ENCODE assay signal across 13 cellular contexts in the genomic region with DNA sequence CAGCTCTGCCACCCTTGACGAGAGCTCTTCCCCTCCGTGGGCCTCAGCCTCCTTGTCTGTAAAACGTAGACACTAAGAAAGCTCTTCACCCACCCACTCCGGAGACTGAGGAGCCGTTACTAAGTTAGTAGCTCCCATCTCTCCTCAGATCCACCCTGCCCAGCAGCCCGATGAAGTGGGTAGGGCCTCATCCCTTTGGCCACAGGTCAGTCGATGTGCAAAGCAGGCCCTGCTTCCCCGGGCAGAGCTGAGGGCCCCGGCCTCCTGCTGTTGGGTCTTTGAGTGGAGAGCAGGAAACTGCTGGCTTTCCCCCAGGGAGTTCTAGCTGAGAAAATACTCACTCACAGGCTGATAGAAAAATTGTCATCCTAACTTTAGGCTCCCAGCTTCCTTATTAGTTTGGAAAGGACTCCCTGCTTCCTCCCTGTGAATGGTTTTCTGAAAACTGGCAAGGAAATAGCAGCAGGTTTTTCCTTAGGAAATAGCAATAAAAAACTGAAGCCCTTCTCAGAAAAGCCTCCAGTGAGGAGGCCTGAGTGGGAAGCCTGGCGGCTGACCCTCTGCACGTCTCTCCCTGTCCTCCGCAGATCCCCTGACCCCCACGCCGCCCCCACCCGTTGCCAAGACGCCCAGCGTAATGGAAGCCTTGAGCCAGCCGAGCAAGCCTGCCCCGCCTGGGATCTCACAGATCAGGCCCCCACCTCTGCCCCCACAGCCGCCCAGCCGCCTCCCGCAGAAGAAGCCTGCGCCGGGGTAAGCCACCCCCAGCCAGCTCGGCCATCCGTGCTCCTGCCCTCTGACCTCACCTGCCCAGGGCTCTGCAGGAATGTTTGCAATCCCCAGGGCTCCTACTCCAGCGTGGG. TPM values are rescaled to one million over a fixed set of nuclear protein-coding genes. Genes with fewer than 3 reads are reported as not detected.
DNase-seq lines count a peak whose midpoint lies in the region; ATAC-seq and TF ChIP-seq lines count a peak whose summit lies in the region.
"Had no signal": no experiment of that assay in that cellular context is flagged by ENCODE, and none has a peak within 500 bp of the region (broad histone marks: within the 10 kb centered on the region; RNA-seq: fewer than 3 reads in every experiment).

No MANE protein-coding gene starts in this region.

- no peaks in the 10 kb centered on the region for H3K9me3 Mint-ChIP-seq in brain
- H3K9me3 Mint-ChIP-seq in activated CD4-positive, alpha-beta T cell treated with anti-CD3 and anti-CD28 coated beads, Interleukin-2, amount 10 ng/mL, durations not matched to agents 24 days and 14 days = no peaks in the 10 kb centered on the region
- H3K9me3 Mint-ChIP-seq: activated T-helper 1 cell treated with anti-CD3 and anti-CD28 coated beads, Interleukin-12 subunit alpha, Interleukin-12 subunit beta, Interleukin-2, Interleukin-4 antibody, amounts not matched to agents 30 ng/mL and 10 ng/mL and 1 ng/mL, durations not matched to agents 14 hours and 24 hours and 36 hours; immature natural killer cell had no signal

- peak overlapping the region; percentile 66 to 96 (median 84) for H3K27ac Mint-ChIP-seq in brain
- H3K27ac Mint-ChIP-seq in activated CD4-positive, alpha-beta T cell treated with anti-CD3 and anti-CD28 coated beads, Interleukin-2, amount 10 ng/mL, durations not matched to agents 24 days and 14 days = no peak overlapping the region
- H3K27ac Mint-ChIP-seq: activated T-helper 1 cell treated with anti-CD3 and anti-CD28 coated beads, Interleukin-12 subunit alpha, Interleukin-12 subunit beta, Interleukin-2, Interleukin-4 antibody, amounts not matched to agents 30 ng/mL and 10 ng/mL and 1 ng/mL, durations not matched to agents 14 hours and 24 hours and 36 hours; immature natural killer cell had no signal

- ATAC-seq in left ventricle myocardium superior = peak; percentile 67

- peak overlapping the region; percentile 27; the same call in 1 of the 2 replicates for H3K4me3 ChIP-seq in BLaER1
- H3K4me3 ChIP-seq in rectal smooth muscle tissue (ENCODE audit: low read length) = no peak overlapping the region

- peak overlapping the region; percentile 88 for H3K4me2 ChIP-seq in BLaER1

- peaks cover 22% of the 10 kb centered on the region for H3K4me1 Mint-ChIP-seq in brain
- no peaks in the 10 kb centered on the region for H3K4me1 Mint-ChIP-seq in activated CD4-positive, alpha-beta T cell treated with anti-CD3 and anti-CD28 coated beads, Interleukin-2, amount 10 ng/mL, durations not matched to agents 24 days and 14 days
- H3K4me1 Mint-ChIP-seq: immature natural killer cell had no signal

- intact Hi-C loops in left ventricle myocardium superior (cut with micrococcal nuclease) = no loop called here
- intact Hi-C loops in activated CD4-positive, alpha-beta T cell treated with anti-CD3 and anti-CD28 coated beads, Interleukin-2, amount 10 ng/mL, durations not matched to agents 24 days and 14 days (cut with micrococcal nuclease) = no loop called here

- no peaks in the 10 kb centered on the region for H3K27me3 ChIP-seq in BLaER1
- no peaks in the 10 kb centered on the region for H3K27me3 ChIP-seq in rectal smooth muscle tissue (ENCODE audit: control insufficient read depth, insufficient read depth, low read length)
- H3K27me3 ChIP-seq: neutrophil had no signal

- H4K20me1 ChIP-seq in BLaER1 = no peaks in the 10 kb centered on the region

- DNase-seq in left ventricle myocardium superior (peak; percentile 55), nucleus accumbens (lab: John Stamatoyannopoulos, UW) (no peak), activated gamma-delta T cell treated with Interleukin-2 at 50 U/mL for 16 hours (no peak)
- DNase-seq in activated CD4-positive, alpha-beta T cell treated with anti-CD3 and anti-CD28 coated beads, Interleukin-2, amount 10 ng/mL, durations not matched to agents 24 days and 14 days = no peak
- DNase-seq in activated T-cell treated with anti-CD3 and anti-CD28 coated beads, Interleukin-2, amount 50 U/mL, for 1 hour = no peak
- DNase-seq: immature natural killer cell, NCI-H2029 had no signal

- peaks cover 58% of the 10 kb centered on the region for H3K36me3 Mint-ChIP-seq in brain
- no peaks in the 10 kb centered on the region for H3K36me3 Mint-ChIP-seq in activated CD4-positive, alpha-beta T cell treated with anti-CD3 and anti-CD28 coated beads, Interleukin-2, amount 10 ng/mL, durations not matched to agents 24 days and 14 days (ENCODE audit: low read depth)
- H3K36me3 Mint-ChIP-seq: immature natural killer cell had no signal

- H3K4me1 ChIP-seq in BLaER1 (peaks cover 48% of the 10 kb centered on the region), rectal smooth muscle tissue (ENCODE audit: control insufficient read depth, insufficient read depth, low read length) (no peaks in the 10 kb centered on the region)

- TF ChIP-seq CTCF in brain (conservative IDR thresholded peaks at IDR 0.05) = no peak

- H3K9ac ChIP-seq in BLaER1 (peak overlapping the region; percentile 77), rectal smooth muscle tissue (ENCODE audit: low read length) (no peak overlapping the region)

- peak overlapping the region; percentile 88 for H3K27ac ChIP-seq in BLaER1
- H3K27ac ChIP-seq in rectal smooth muscle tissue (ENCODE audit: low read depth, low read length) = peak overlapping the region; percentile 14
- H3K27ac ChIP-seq: neutrophil, VCaP had no signal

- H3K36me3 ChIP-seq in BLaER1 (peaks cover 86% of the 10 kb centered on the region), rectal smooth muscle tissue (ENCODE audit: control insufficient read depth, insufficient read depth, low read length) (peaks cover 6% of the 10 kb centered on the region)
- H3K36me3 ChIP-seq: neutrophil had no signal

- H3K9me3 ChIP-seq in BLaER1 = no peaks in the 10 kb centered on the region
- H3K9me3 ChIP-seq: neutrophil had no signal

- H3K4me3 Mint-ChIP-seq in brain = peak overlapping the region in 1 of 5 experiments; percentile 26
- H3K4me3 Mint-ChIP-seq in activated CD4-positive, alpha-beta T cell treated with anti-CD3 and anti-CD28 coated beads, Interleukin-2, amount 10 ng/mL, durations not matched to agents 24 days and 14 days = no peak overlapping the region
- H3K4me3 Mint-ChIP-seq: activated T-helper 1 cell treated with anti-CD3 and anti-CD28 coated beads, Interleukin-12 subunit alpha, Interleukin-12 subunit beta, Interleukin-2, Interleukin-4 antibody, amounts not matched to agents 30 ng/mL and 10 ng/mL and 1 ng/mL, durations not matched to agents 14 hours and 24 hours and 36 hours; immature natural killer cell had no signal

- no peaks in the 10 kb centered on the region for H3K27me3 Mint-ChIP-seq in brain
- no peaks in the 10 kb centered on the region for H3K27me3 Mint-ChIP-seq in activated CD4-positive, alpha-beta T cell treated with anti-CD3 and anti-CD28 coated beads, Interleukin-2, amount 10 ng/mL, durations not matched to agents 24 days and 14 days

RNA-seq across cellular contexts. Expression of gene ITGB1BP1, which starts 30.2 kb away (rescaled TPM):
- 64.5 TPM for polyA plus RNA-seq in brain (ENCODE audit: insufficient read depth, low read depth, low replicate concordance)
- total RNA-seq in left ventricle myocardium superior = 102 TPM
- total RNA-seq in activated CD4-positive, alpha-beta T cell treated with anti-CD3 and anti-CD28 coated beads, Interleukin-2, amount 10 ng/mL, durations not matched to agents 24 days and 14 days = 121 and 131 TPM in 2 replicates

RNA-seq across cellular contexts. Expression of gene CPSF3, which starts 30.3 kb away (rescaled TPM):
- polyA plus RNA-seq in brain (ENCODE audit: insufficient read depth, low read depth, low replicate concordance) = 24.1 TPM
- 15.5 TPM for total RNA-seq in left ventricle myocardium superior
- 81.4 TPM in 2 replicates for total RNA-seq in activated CD4-positive, alpha-beta T cell treated with anti-CD3 and anti-CD28 coated beads, Interleukin-2, amount 10 ng/mL, durations not matched to agents 24 days and 14 days
